ENCODE assay signal across 15 cellular contexts in genomic region chr1:76292418-76293184, GRCh38.
DNase-seq lines count a peak whose midpoint lies in the region; ATAC-seq, FAIRE-seq and TF ChIP-seq lines count a peak whose summit lies in the region.
"Had no signal": no experiment of that assay in that cellular context is flagged by ENCODE, and none has a peak within 500 bp of the region (broad histone marks: within the 10 kb centered on the region; RNA-seq: fewer than 3 reads in every experiment).

No MANE protein-coding gene starts in this region.

- intact Hi-C loops in activated naive CD4-positive, alpha-beta T cell treated with anti-CD3 and anti-CD28 coated beads for 36 hours (cut with micrococcal nuclease) = loop anchor here (5.0 kb wide), 1 partner anchor 215 kb away; no protein-coding TSS in a partner anchor
- intact Hi-C loops in kidney (cut with DNase I) = no loop called here
- intact Hi-C loops in Calu3 (cut with micrococcal nuclease; ENCODE audit: unreplicated experiment) = no loop called here

- no TSS peak for BruUV-seq in Calu3 (replicated peaks; lab: Mats Ljungman, UMichigan)

- no peak overlapping the region for H3K4me3 Mint-ChIP-seq in activated naive CD4-positive, alpha-beta T cell treated with anti-CD3 and anti-CD28 coated beads for 36 hours
- peak overlapping the region in 2 of 4 donors; percentile 2 to 15 for H3K4me3 Mint-ChIP-seq in IgD-negative memory B cell
- H3K4me3 Mint-ChIP-seq in stimulated activated memory B cell treated with anti-CD40 and anti-IgM and Interleukin-4, amounts not matched to agents 10 μg/mL and 1 μg/mL and 100 μg/mL, for 72 hours = no peak overlapping the region
- H3K4me3 Mint-ChIP-seq in Calu3 (ENCODE audit: low read depth, unreplicated experiment) = no peak overlapping the region
- H3K4me3 Mint-ChIP-seq: T-helper 2 cell treated with Interferon-gamma antibody and Interleukin-4, amounts not matched to agents 5 μg/mL and 100 μg/mL, for 36 hours had no signal

- peak; percentile 36 for DNase-seq in activated naive CD4-positive, alpha-beta T cell treated with anti-CD3 and anti-CD28 coated beads for 36 hours
- no peak for DNase-seq in activated naive CD4-positive, alpha-beta T cell treated with Interleukin-2 at 50 U/mL for 16 hours
- DNase-seq in kidney (no peak), Calu3 (no peak)
- no peak for DNase-seq in central memory CD4-positive, alpha-beta T cell
- DNase-seq: activated T-cell treated with anti-CD3 and anti-CD28 coated beads for 4 hours, cerebellar nuclear complex, EL had no signal

- peak overlapping the region; percentile 28 for H3K27ac Mint-ChIP-seq in activated naive CD4-positive, alpha-beta T cell treated with anti-CD3 and anti-CD28 coated beads for 36 hours
- H3K27ac Mint-ChIP-seq in IgD-negative memory B cell = peak overlapping the region in 2 of 3 donors; percentile 6 to 66
- peak overlapping the region; percentile 60 for H3K27ac Mint-ChIP-seq in stimulated activated memory B cell treated with anti-CD40 and anti-IgM and Interleukin-4, amounts not matched to agents 10 μg/mL and 1 μg/mL and 100 μg/mL, for 72 hours
- H3K27ac Mint-ChIP-seq in Calu3 (ENCODE audit: unreplicated experiment) = no peak overlapping the region

- CTCF ChIA-PET in activated naive CD4-positive, alpha-beta T cell treated with anti-CD3 and anti-CD28 coated beads for 36 hours (lab: Charles Lee) = no interaction called here
- CTCF ChIA-PET in Calu3 (lab: Charles Lee) = no interaction called here

- H3K4me3 ChIP-seq in kidney (ENCODE audit: low read length in 2 of 2) = no peak overlapping the region
- H3K4me3 ChIP-seq: A549 had no signal

- no peaks in the 10 kb centered on the region for H3K4me1 ChIP-seq in kidney (ENCODE audit: control insufficient read depth in 1 of 2, insufficient read depth in 1 of 2, low read depth in 1 of 2, low read length in 2 of 2)
- H3K4me1 ChIP-seq: A549 had no signal

- no peak for FAIRE-seq in kidney (lab: Jason Lieb, UNC)
- FAIRE-seq: A549, keratinocyte had no signal

- no peaks in the 10 kb centered on the region for H3K9me3 ChIP-seq in kidney (ENCODE audit: control insufficient read depth in 1 of 2, low read length in 2 of 2)
- H3K9me3 ChIP-seq: A549, neutrophil had no signal

- H3K36me3 ChIP-seq in kidney (ENCODE audit: control insufficient read depth in 1 of 2, insufficient read depth in 2 of 2, low read length in 2 of 2) = no peaks in the 10 kb centered on the region
- H3K36me3 ChIP-seq: neutrophil had no signal

- no peaks in the 10 kb centered on the region for H3K9me3 Mint-ChIP-seq in activated naive CD4-positive, alpha-beta T cell treated with anti-CD3 and anti-CD28 coated beads for 36 hours
- H3K9me3 Mint-ChIP-seq in IgD-negative memory B cell (peaks cover 0 to 4% (median 1%) of the 10 kb centered on the region in 3 donors), Calu3 (ENCODE audit: low read depth, unreplicated experiment) (no peaks in the 10 kb centered on the region)
- H3K9me3 Mint-ChIP-seq in stimulated activated memory B cell treated with anti-CD40 and anti-IgM and Interleukin-4, amounts not matched to agents 10 μg/mL and 1 μg/mL and 100 μg/mL, for 72 hours = no peaks in the 10 kb centered on the region
- H3K9me3 Mint-ChIP-seq: T-helper 2 cell treated with Interferon-gamma antibody and Interleukin-4, amounts not matched to agents 5 μg/mL and 100 μg/mL, for 36 hours had no signal

- no peak for TF ChIP-seq CTCF in kidney (IDR thresholded peaks at IDR 0.05; ENCODE audit: borderline replicate concordance, extremely low read depth, insufficient read depth)
- no peak for TF ChIP-seq CTCF in Calu3 (IDR thresholded peaks at IDR 0.05; ENCODE audit: unreplicated experiment)

- H3K9ac ChIP-seq in kidney (ENCODE audit: low read length in 2 of 2) = no peak overlapping the region

- H3K27me3 Mint-ChIP-seq in activated naive CD4-positive, alpha-beta T cell treated with anti-CD3 and anti-CD28 coated beads for 36 hours (ENCODE audit: low read depth) = no peaks in the 10 kb centered on the region
- H3K27me3 Mint-ChIP-seq in IgD-negative memory B cell = peaks cover 1% of the 10 kb centered on the region
- H3K27me3 Mint-ChIP-seq in stimulated activated memory B cell treated with anti-CD40 and anti-IgM and Interleukin-4, amounts not matched to agents 10 μg/mL and 1 μg/mL and 100 μg/mL, for 72 hours = no peaks in the 10 kb centered on the region
- no peaks in the 10 kb centered on the region for H3K27me3 Mint-ChIP-seq in Calu3 (ENCODE audit: unreplicated experiment)

- no peak overlapping the region for H3K27ac ChIP-seq in kidney (ENCODE audit: low read depth in 2 of 2, low read length in 2 of 2)
- H3K27ac ChIP-seq: A549, neutrophil had no signal

- ATAC-seq in HG02678 (IDR thresholded peaks at IDR 0.05; ENCODE audit: unreplicated experiment) = peak; percentile 64
- no peak for ATAC-seq in stimulated activated memory B cell treated with anti-CD40 and anti-IgM and Interleukin-4, amounts not matched to agents 10 μg/mL and 1 μg/mL and 100 μg/mL, for 72 hours
- ATAC-seq: A549 had no signal

- H3K36me3 Mint-ChIP-seq in activated naive CD4-positive, alpha-beta T cell treated with anti-CD3 and anti-CD28 coated beads for 36 hours (ENCODE audit: low read depth) = no peaks in the 10 kb centered on the region
- H3K36me3 Mint-ChIP-seq in IgD-negative memory B cell (no peaks in the 10 kb centered on the region), Calu3 (ENCODE audit: insufficient read depth, unreplicated experiment) (no peaks in the 10 kb centered on the region)
- H3K36me3 Mint-ChIP-seq in stimulated activated memory B cell treated with anti-CD40 and anti-IgM and Interleukin-4, amounts not matched to agents 10 μg/mL and 1 μg/mL and 100 μg/mL, for 72 hours = no peaks in the 10 kb centered on the region

- H3K4me1 Mint-ChIP-seq in activated naive CD4-positive, alpha-beta T cell treated with anti-CD3 and anti-CD28 coated beads for 36 hours (ENCODE audit: low read depth) = peaks cover 83% of the 10 kb centered on the region
- H3K4me1 Mint-ChIP-seq in IgD-negative memory B cell (peaks cover 29 to 48% (median 36%) of the 10 kb centered on the region in 3 donors), Calu3 (ENCODE audit: low read depth, unreplicated experiment) (no peaks in the 10 kb centered on the region)
- H3K4me1 Mint-ChIP-seq in stimulated activated memory B cell treated with anti-CD40 and anti-IgM and Interleukin-4, amounts not matched to agents 10 μg/mL and 1 μg/mL and 100 μg/mL, for 72 hours = peaks cover 42% of the 10 kb centered on the region
